In the genomic region with DNA sequence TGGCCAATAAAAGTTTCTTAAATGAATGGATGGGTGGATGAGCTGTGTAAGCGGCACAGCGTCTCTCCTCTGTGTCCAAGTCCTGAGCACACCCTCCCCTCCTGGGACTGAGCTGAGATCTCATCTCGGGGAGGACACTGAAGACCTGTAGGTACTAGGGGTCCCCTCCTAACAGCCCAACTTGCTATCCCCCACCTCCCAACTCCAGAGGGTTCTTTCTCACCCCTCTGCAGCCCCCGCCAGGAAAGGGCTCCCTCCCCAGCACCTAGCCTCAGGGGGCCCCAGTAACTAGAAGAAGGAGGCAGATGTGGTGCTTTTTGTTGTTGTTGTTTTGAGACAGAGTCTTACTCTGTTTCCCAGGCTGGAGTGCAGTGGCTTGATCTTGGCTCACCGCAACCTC, we compare ENCODE assay signal across 35 cellular contexts. TPM values are rescaled to one million over a fixed set of nuclear protein-coding genes. Genes with fewer than 3 reads are reported as not detected.
"Had no signal": no experiment of that assay in that cellular context is flagged by ENCODE, and none has a peak within 500 bp of the region (broad histone marks: within the 10 kb centered on the region; RNA-seq: fewer than 3 reads in every experiment).

No MANE protein-coding gene starts in this region.

- FAIRE-seq: colon had no signal

- H3K9me3 ChIP-seq: adrenal gland, body of pancreas, esophagus muscularis mucosa, gastrocnemius medialis had no signal

- H3K36me3 Mint-ChIP-seq: activated CD4-positive, alpha-beta memory T cell treated with anti-CD3 and anti-CD28 coated beads for 36 hours; activated CD8-positive, alpha-beta memory T cell treated with anti-CD3 and anti-CD28 coated beads, Interleukin-2, amount 10 ng/mL, durations not matched to agents 7 days and 5 days; activated naive CD4-positive, alpha-beta T cell treated with anti-CD3 and anti-CD28 coated beads, Interleukin-2, amount 50 U/mL, for 24 hours; activated naive CD8-positive, alpha-beta T cell treated with anti-CD3 and anti-CD28 coated beads for 36 hours had no signal

- ATAC-seq: activated CD4-positive, alpha-beta T cell treated with anti-CD3 and anti-CD28 coated beads for 36 hours; activated CD8-positive, alpha-beta memory T cell treated with anti-CD3 and anti-CD28 coated beads, Interleukin-2, amount 10 ng/mL, durations not matched to agents 7 days and 5 days; activated CD8-positive, alpha-beta T cell treated with anti-CD3 and anti-CD28 coated beads, Interleukin-2, amount 10 ng/mL, durations not matched to agents 7 days and 5 days; activated naive CD8-positive, alpha-beta T cell treated with anti-CD3 and anti-CD28 coated beads, Interleukin-2, amount 50 U/mL, for 24 hours; body of pancreas; effector memory CD8-positive, alpha-beta T cell; foreskin keratinocyte; gastrocnemius medialis; T-helper 17 cell had no signal

- H3K9me3 Mint-ChIP-seq: activated CD4-positive, alpha-beta memory T cell treated with anti-CD3 and anti-CD28 coated beads for 36 hours; activated CD4-positive, alpha-beta T cell treated with anti-CD3 and anti-CD28 coated beads, Interleukin-2, amount 10 ng/mL, durations not matched to agents 24 days and 14 days; activated naive CD4-positive, alpha-beta T cell treated with anti-CD3 and anti-CD28 coated beads for 36 hours; activated naive CD4-positive, alpha-beta T cell treated with anti-CD3 and anti-CD28 coated beads, Interleukin-2, amount 50 U/mL, for 24 hours; activated naive CD8-positive, alpha-beta T cell treated with anti-CD3 and anti-CD28 coated beads for 36 hours; activated naive CD8-positive, alpha-beta T cell treated with anti-CD3 and anti-CD28 coated beads, Interleukin-2, amount 50 U/mL, for 24 hours; activated T-helper 1 cell treated with anti-CD3 and anti-CD28 coated beads, Interleukin-12 subunit alpha, Interleukin-12 subunit beta, Interleukin-2, Interleukin-4 antibody, amounts not matched to agents 30 ng/mL and 10 ng/mL and 1 ng/mL, durations not matched to agents 14 hours and 24 hours and 36 hours; activated T-helper 2 cell treated with anti-CD3 and anti-CD28 coated beads, Interferon-gamma antibody, Interleukin-2, Interleukin-4, amounts not matched to agents 10 μg/mL and 5 μg/mL and 100 μg/mL, durations not matched to agents 14 hours and 24 hours and 36 hours; effector memory CD8-positive, alpha-beta T cell; T-helper 2 cell treated with Interferon-gamma antibody and Interleukin-4, amounts not matched to agents 5 μg/mL and 100 μg/mL, for 36 hours had no signal

- H3K4me3 Mint-ChIP-seq: activated CD4-positive, alpha-beta memory T cell treated with anti-CD3 and anti-CD28 coated beads for 36 hours; activated CD4-positive, alpha-beta T cell treated with anti-CD3 and anti-CD28 coated beads for 36 hours; activated CD4-positive, alpha-beta T cell treated with anti-CD3 and anti-CD28 coated beads, Interleukin-2, amount 10 ng/mL, durations not matched to agents 24 days and 14 days; activated CD8-positive, alpha-beta memory T cell treated with anti-CD3 and anti-CD28 coated beads, Interleukin-2, amount 10 ng/mL, durations not matched to agents 7 days and 5 days; activated CD8-positive, alpha-beta T cell treated with anti-CD3 and anti-CD28 coated beads, Interleukin-2, amount 10 ng/mL, durations not matched to agents 7 days and 5 days; activated naive CD4-positive, alpha-beta T cell treated with anti-CD3 and anti-CD28 coated beads for 36 hours; activated naive CD4-positive, alpha-beta T cell treated with anti-CD3 and anti-CD28 coated beads, Interleukin-2, amount 50 U/mL, for 24 hours; activated naive CD8-positive, alpha-beta T cell treated with anti-CD3 and anti-CD28 coated beads for 36 hours; activated naive CD8-positive, alpha-beta T cell treated with anti-CD3 and anti-CD28 coated beads, Interleukin-2, amount 50 U/mL, for 24 hours; activated T-helper 1 cell treated with anti-CD3 and anti-CD28 coated beads, Interleukin-12 subunit alpha, Interleukin-12 subunit beta, Interleukin-2, Interleukin-4 antibody, amounts not matched to agents 30 ng/mL and 10 ng/mL and 1 ng/mL, durations not matched to agents 14 hours and 24 hours and 36 hours; effector memory CD8-positive, alpha-beta T cell; T-helper 17 cell; T-helper 2 cell treated with Interferon-gamma antibody and Interleukin-4, amounts not matched to agents 5 μg/mL and 100 μg/mL, for 36 hours had no signal

- H3K36me3 ChIP-seq: adrenal gland, esophagus muscularis mucosa, gastrocnemius medialis had no signal

- H3K27ac Mint-ChIP-seq: activated CD4-positive, alpha-beta memory T cell treated with anti-CD3 and anti-CD28 coated beads for 36 hours; activated CD4-positive, alpha-beta T cell treated with anti-CD3 and anti-CD28 coated beads for 36 hours; activated CD4-positive, alpha-beta T cell treated with anti-CD3 and anti-CD28 coated beads, Interleukin-2, amount 10 ng/mL, durations not matched to agents 24 days and 14 days; activated CD8-positive, alpha-beta memory T cell treated with anti-CD3 and anti-CD28 coated beads, Interleukin-2, amount 10 ng/mL, durations not matched to agents 7 days and 5 days; activated CD8-positive, alpha-beta T cell treated with anti-CD3 and anti-CD28 coated beads, Interleukin-2, amount 10 ng/mL, durations not matched to agents 7 days and 5 days; activated naive CD4-positive, alpha-beta T cell treated with anti-CD3 and anti-CD28 coated beads for 36 hours; activated naive CD4-positive, alpha-beta T cell treated with anti-CD3 and anti-CD28 coated beads, Interleukin-2, amount 50 U/mL, for 24 hours; activated naive CD8-positive, alpha-beta T cell treated with anti-CD3 and anti-CD28 coated beads for 36 hours; activated naive CD8-positive, alpha-beta T cell treated with anti-CD3 and anti-CD28 coated beads, Interleukin-2, amount 50 U/mL, for 24 hours; activated T-helper 1 cell treated with anti-CD3 and anti-CD28 coated beads, Interleukin-12 subunit alpha, Interleukin-12 subunit beta, Interleukin-2, Interleukin-4 antibody, amounts not matched to agents 30 ng/mL and 10 ng/mL and 1 ng/mL, durations not matched to agents 14 hours and 24 hours and 36 hours; activated T-helper 2 cell treated with anti-CD3 and anti-CD28 coated beads, Interferon-gamma antibody, Interleukin-2, Interleukin-4, amounts not matched to agents 10 μg/mL and 5 μg/mL and 100 μg/mL, durations not matched to agents 14 hours and 24 hours and 36 hours; effector memory CD8-positive, alpha-beta T cell; T-helper 17 cell; T-helper 2 cell treated with Interferon-gamma antibody and Interleukin-4, amounts not matched to agents 5 μg/mL and 100 μg/mL, for 36 hours had no signal

- DNase-seq: activated CD4-positive, alpha-beta memory T cell treated with anti-CD3 and anti-CD28 coated beads for 36 hours; activated CD4-positive, alpha-beta T cell treated with anti-CD3 and anti-CD28 coated beads for 36 hours; activated CD4-positive, alpha-beta T cell treated with anti-CD3 and anti-CD28 coated beads, Interleukin-2, amount 10 ng/mL, durations not matched to agents 24 days and 14 days; activated CD4-positive, CD25-positive, alpha-beta regulatory T cell; activated CD4-positive, CD25-positive, alpha-beta regulatory T cell treated with anti-CD3 and anti-CD28 coated beads, Interleukin-2, amount 50 U/mL, for 72 hours; activated CD8-positive, alpha-beta memory T cell treated with anti-CD3 and anti-CD28 coated beads, Interleukin-2, amount 10 ng/mL, durations not matched to agents 7 days and 5 days; activated CD8-positive, alpha-beta memory T cell treated with anti-CD3 and anti-CD28 coated beads, Interleukin-2, amount 50 U/mL, for 4 hours; activated CD8-positive, alpha-beta T cell treated with anti-CD3 and anti-CD28 coated beads, Interleukin-2, amount 10 ng/mL, durations not matched to agents 7 days and 5 days; activated effector memory CD4-positive, alpha-beta T cell treated with anti-CD3 and anti-CD28 coated beads, Interleukin-2, amount 50 U/mL, for 16 hours; activated naive CD4-positive, alpha-beta T cell treated with anti-CD3 and anti-CD28 coated beads for 36 hours; activated naive CD8-positive, alpha-beta T cell treated with anti-CD3 and anti-CD28 coated beads for 36 hours; activated naive CD8-positive, alpha-beta T cell treated with anti-CD3 and anti-CD28 coated beads, Interleukin-2, amount 50 U/mL, for 24 hours; activated T-cell treated with anti-CD3 and anti-CD28 coated beads, Interleukin-2, amount 50 U/mL, for 1 hour; activated T-cell treated with anti-CD3 and anti-CD28 coated beads, Interleukin-2, amount 50 U/mL, for 48 hours; adrenal gland; amygdala; aorta; body of pancreas; caudate nucleus; cortex of kidney; dermis blood vessel endothelial cell; effector CD4-positive, alpha-beta T cell; effector memory CD8-positive, alpha-beta T cell; erythroblast; foreskin keratinocyte; gastrocnemius medialis; glutamatergic neuron; T-helper 1 cell; T-helper 17 cell had no signal

- H3K27me3 ChIP-seq: adrenal gland, body of pancreas, foreskin keratinocyte had no signal

- H3K27ac ChIP-seq: adrenal gland, body of pancreas, esophagus muscularis mucosa, foreskin keratinocyte, gastrocnemius medialis had no signal

- H3K4me3 ChIP-seq: adrenal gland, body of pancreas, esophagus muscularis mucosa, gastrocnemius medialis had no signal

RNA-seq across cellular contexts. Expression of gene NANOS3, which starts 1.1 kb away (rescaled TPM):
- total RNA-seq: body of pancreas, dermis blood vessel endothelial cell, esophagus muscularis mucosa, gastrocnemius medialis had no signal
